ENCODE assay signal across 21 cellular contexts in genomic region chr10:19876570-19876969, GRCh38.
"Had no signal": no experiment of that assay in that cellular context is flagged by ENCODE, and none has a peak within 500 bp of the region (broad histone marks: within the 10 kb centered on the region; RNA-seq: fewer than 3 reads in every experiment).

No MANE protein-coding gene starts in this region.

- H3K4me3 Mint-ChIP-seq: IgD-negative memory B cell had no signal

- H3K27ac ChIP-seq: HL-60, KMS-11, RWPE1 had no signal

- DNase-seq: Kasumi-1, MM.1S, NCI-H1092 treated with DMSO at 0.1 percent for 48 hours, NCI-H1436, NCI-H187, NCI-H2029, NCI-H2081 treated with DMSO at 0.1 percent for 48 hours, NCI-H2171, NCI-H446, NCI-H510A, NCI-H524 treated with DMSO at 0.1 percent for 48 hours, NCI-H69, NCI-H774, SHP77, SK-N-SH had no signal

- FAIRE-seq: HTR-8/SVneo, K562 had no signal

- H3K9me3 ChIP-seq: SK-N-SH had no signal

- H3K4me1 Mint-ChIP-seq: IgD-negative memory B cell had no signal

- H3K4me3 ChIP-seq: K562 had no signal

- H3K27ac Mint-ChIP-seq: IgD-negative memory B cell had no signal

- H3K27me3 Mint-ChIP-seq: IgD-negative memory B cell had no signal

- H3K36me3 Mint-ChIP-seq: IgD-negative memory B cell had no signal

- H3K4me2 ChIP-seq: KMS-11, SK-N-SH had no signal
